9 cellular contexts compared by ENCODE assay signal in genomic region chr17:21653211-21653610, GRCh38. TPM values are rescaled to one million over a fixed set of nuclear protein-coding genes. Genes with fewer than 3 reads are reported as not detected.
"Had no signal": no experiment of that assay in that cellular context is flagged by ENCODE, and none has a peak within 500 bp of the region (broad histone marks: within the 10 kb centered on the region; RNA-seq: fewer than 3 reads in every experiment).

No MANE protein-coding gene starts in this region.

RNA-seq across cellular contexts. Expression of gene KCNJ18, which starts 39.1 kb away (rescaled TPM):
- total RNA-seq: OCI-LY7, PC-9, Peyer's patch, Right ventricle myocardium inferior, Right ventricle myocardium superior, RPMI7951, SJCRH30, SJSA1, SK-MEL-5 had no signal
